8 cellular contexts compared by ENCODE assay signal in the genomic region with DNA sequence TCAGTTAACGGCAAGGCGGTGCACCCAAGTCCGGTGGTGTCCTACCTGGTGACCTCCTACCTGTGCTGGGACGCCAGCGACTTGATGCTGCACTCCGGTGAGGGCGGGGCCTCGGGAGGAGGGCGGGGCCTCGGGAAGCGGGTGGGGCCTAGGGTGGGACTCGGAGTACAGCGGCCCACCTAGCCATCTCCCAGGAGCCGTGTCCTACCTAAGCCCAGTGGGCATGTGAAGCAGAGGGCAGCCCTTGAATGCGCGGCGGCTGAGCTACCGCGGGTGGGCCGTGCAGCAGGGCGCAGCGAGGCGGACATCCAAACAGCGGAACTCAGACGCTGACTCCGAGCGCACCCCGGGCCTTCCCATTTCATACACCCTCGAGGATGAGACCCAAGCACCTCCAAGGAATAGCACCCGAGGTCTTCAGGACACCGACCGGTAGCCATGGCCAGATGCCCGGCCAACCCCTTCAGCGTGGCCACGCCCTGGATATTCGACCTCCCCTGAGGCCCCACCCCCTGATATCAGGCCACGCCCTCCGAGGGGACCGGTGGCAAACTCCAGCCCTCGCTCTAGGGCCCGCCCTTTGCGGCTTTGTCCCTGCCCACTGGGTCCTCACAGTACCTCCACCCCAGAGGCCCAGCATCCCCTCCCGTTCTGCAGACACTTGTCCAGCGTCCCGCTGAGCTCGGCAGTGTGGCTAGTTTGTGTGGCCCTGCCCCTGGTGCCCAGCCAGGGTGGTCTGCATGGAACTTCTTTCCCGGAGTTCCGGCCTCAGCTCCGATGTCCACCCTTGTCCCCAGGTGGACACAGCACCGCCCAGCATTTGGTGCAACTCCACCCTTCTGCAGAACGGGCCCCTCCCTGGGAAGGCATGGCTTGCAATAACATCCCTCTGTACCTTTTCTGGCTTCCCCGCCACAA. TPM values are rescaled to one million over a fixed set of nuclear protein-coding genes. Genes with fewer than 3 reads are reported as not detected.
DNase-seq lines count a peak whose midpoint lies in the region; ATAC-seq and TF ChIP-seq lines count a peak whose summit lies in the region.

No MANE protein-coding gene starts in this region.

- peaks cover 39% of the 10 kb centered on the region for H3K27me3 ChIP-seq in HUES48 (ENCODE audit: control insufficient read depth, insufficient read depth, low read length)
- H3K27me3 ChIP-seq in parathyroid adenoma (ENCODE audit: control insufficient read depth, insufficient read depth, low read length), result peaks cover 3% of the 10 kb centered on the region
- peaks cover 12 to 89% (median 53%) of the 10 kb centered on the region in 3 donors for H3K27me3 ChIP-seq in sigmoid colon

- TF ChIP-seq POLR2A in sigmoid colon (IDR thresholded peaks at IDR 0.05), result no peak

- H3K27ac ChIP-seq in HUES48 (ENCODE audit: low read depth, low read length) (no peak overlapping the region), parathyroid adenoma (no peak overlapping the region), sigmoid colon (no peak overlapping the region)

- H3K9ac ChIP-seq in HUES48 (ENCODE audit: low read depth, low read length), result no peak overlapping the region
- no peak overlapping the region for H3K9ac ChIP-seq in parathyroid adenoma

- no peaks in the 10 kb centered on the region for H3K79me2 ChIP-seq in parathyroid adenoma

- peak overlapping the region; percentile 58 for H2AFZ ChIP-seq in parathyroid adenoma

- H3K4me2 ChIP-seq in parathyroid adenoma (ENCODE audit: low read length), result peak overlapping the region; percentile 59

- DNase-seq in NCI-H1436 (lab: John Stamatoyannopoulos, UW) (peak; percentile 40), NCI-H1436 treated with DMSO at 0.1 percent for 48 hours (lab: John Stamatoyannopoulos, UW) (no peak), sigmoid colon (no peak)

- TF ChIP-seq CTCF in WI38 (IDR thresholded peaks at IDR 0.05; ENCODE audit: low read depth, low read length) (no peak), parathyroid adenoma (IDR thresholded peaks at IDR 0.05) (no peak), sigmoid colon (IDR thresholded peaks at IDR 0.05) (no peak)

- H3K4me3 ChIP-seq in HUES48 (ENCODE audit: low read depth, low read length) (peak overlapping the region; percentile 79), WI38 (ENCODE audit: low read depth, low read length) (peak overlapping the region; percentile 29; the same call in 1 of the 2 replicates), parathyroid adenoma (ENCODE audit: low read depth, low read length) (peak overlapping the region; percentile 6), sigmoid colon (peak overlapping the region in 2 of 4 donors; percentile 7 to 8)

- intact Hi-C loops in sigmoid colon (cut with DNase I), result no loop called here

- no peaks in the 10 kb centered on the region for H3K36me3 ChIP-seq in HUES48 (ENCODE audit: control insufficient read depth, insufficient read depth, low read length)
- no peaks in the 10 kb centered on the region for H3K36me3 ChIP-seq in parathyroid adenoma (ENCODE audit: control insufficient read depth, insufficient read depth, low read length)
- H3K36me3 ChIP-seq in sigmoid colon, result no peaks in the 10 kb centered on the region

- ATAC-seq in GM21515 (IDR thresholded peaks at IDR 0.05; ENCODE audit: unreplicated experiment) (peak; percentile 53), esophagus mucosa (peak; percentile 31)

- H3K4me1 ChIP-seq in HUES48 (ENCODE audit: control insufficient read depth, insufficient read depth, low read length) (peaks cover 16% of the 10 kb centered on the region), parathyroid adenoma (no peaks in the 10 kb centered on the region), sigmoid colon (peaks cover 0 to 6% (median 5%) of the 10 kb centered on the region in 4 donors)

- TF ChIP-seq EP300 in sigmoid colon (IDR thresholded peaks at IDR 0.05), result no peak

- H3K9me3 ChIP-seq in HUES48 (ENCODE audit: control insufficient read depth, insufficient read depth, low read length), result no peaks in the 10 kb centered on the region
- no peaks in the 10 kb centered on the region for H3K9me3 ChIP-seq in parathyroid adenoma (ENCODE audit: control insufficient read depth, low read length)
- H3K9me3 ChIP-seq in sigmoid colon, result no peaks in the 10 kb centered on the region

- WGBS in sigmoid colon, 2 donors, result 2 to 8% methylated on average over 52 of the region's 52 CpGs

RNA-seq across cellular contexts. Expression of gene KLK1, which starts 5.4 kb away (rescaled TPM):
- total RNA-seq in esophagus mucosa (1.3 TPM), sigmoid colon (not detected)
- polyA plus RNA-seq in sigmoid colon, result 100 to 1,000 TPM in 2 of 3 donors, 10 to 100 TPM in 1; 44.6 to 398 (median 277) TPM

RNA-seq across cellular contexts. Expression of gene KLK15, which starts 15.2 kb away (rescaled TPM):
- total RNA-seq in esophagus mucosa (not detected), sigmoid colon (not detected)
- polyA plus RNA-seq in sigmoid colon, result 10 to 100 TPM in 1 of 3 donors, 1 to 10 TPM in 2; 2.1 to 10.2 (median 2.8) TPM

RNA-seq across cellular contexts. Expression of gene ACP4, which starts 28.0 kb away (rescaled TPM):
- total RNA-seq in esophagus mucosa (not detected), sigmoid colon (not detected)
- not detected for polyA plus RNA-seq in sigmoid colon

RNA-seq across cellular contexts. Expression of gene KLK3, which starts 36.5 kb away (rescaled TPM):
- not detected for total RNA-seq in esophagus mucosa
- total RNA-seq in sigmoid colon, result not detected
- polyA plus RNA-seq in sigmoid colon, result 1 to 10 TPM; 1.8 to 4.2 (median 3.0) TPM

RNA-seq across cellular contexts. Expression of gene GPR32, which starts 47.9 kb away (rescaled TPM):
- not detected for total RNA-seq in esophagus mucosa
- total RNA-seq in sigmoid colon, result not detected
- polyA plus RNA-seq in sigmoid colon, result not detected
